24 cellular contexts compared by ENCODE assay signal in the genomic region with DNA sequence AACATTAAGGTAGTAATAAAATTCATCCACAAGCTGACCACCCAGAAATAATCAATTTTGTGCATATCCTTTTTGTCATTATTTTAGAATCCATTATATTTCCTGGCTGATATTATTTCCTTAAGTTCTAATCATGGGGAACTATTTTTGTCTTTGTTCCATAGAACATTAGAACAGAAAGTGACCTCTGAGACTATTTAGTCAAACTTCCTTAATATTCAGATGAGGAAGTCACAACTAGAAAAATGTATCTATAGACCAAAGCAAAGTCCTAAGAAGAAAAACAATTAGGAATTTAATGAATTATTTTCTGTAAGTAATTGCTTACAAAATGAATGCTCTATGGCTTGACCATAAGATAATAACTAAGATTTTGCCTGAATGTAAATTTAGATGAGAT.
"Had no signal": no experiment of that assay in that cellular context is flagged by ENCODE, and none has a peak within 500 bp of the region (broad histone marks: within the 10 kb centered on the region; RNA-seq: fewer than 3 reads in every experiment).

No MANE protein-coding gene starts in this region.

- H3K27ac ChIP-seq: breast epithelium, SJSA1 had no signal

- DNase-seq: activated B cell treated with CpG ODN at 0.5 μM for 24 hours; activated CD4-positive, alpha-beta T cell treated with anti-CD3 and anti-CD28 coated beads for 1 hour; activated CD4-positive, alpha-beta T cell treated with anti-CD3 and anti-CD28 coated beads, Interleukin-2, amount 10 ng/mL, durations not matched to agents 24 days and 14 days; activated CD4-positive, alpha-beta T cell treated with anti-CD3 and anti-CD28 coated beads, Interleukin-2, amount 50 U/mL, for 48 hours; activated CD8-positive, alpha-beta memory T cell treated with anti-CD3 and anti-CD28 coated beads, Interleukin-2, amount 10 ng/mL, durations not matched to agents 7 days and 5 days; activated effector memory CD4-positive, alpha-beta T cell treated with Interleukin-2 at 50 U/mL for 16 hours; activated naive CD4-positive, alpha-beta T cell; activated T-cell treated with anti-CD3 and anti-CD28 coated beads, Interleukin-2, amount 50 U/mL, for 24 hours; aorta; caudate nucleus; MG63; NCI-H1092; NCI-H1417; NCI-H1694; NCI-H2029; NCI-H2107; NCI-H2171 treated with DMSO at 0.1 percent for 48 hours; NCI-H345; NCI-H510A; NCI-H526 treated with DMSO at 0.1 percent for 48 hours; NCI-H82; NK-92 treated with Interleukin-12 subunit alpha and Interleukin-12 subunit beta, amount 100 ng/mL, for 24 hours had no signal

- H3K36me3 ChIP-seq: breast epithelium, MG63, SJSA1 had no signal

- H3K4me1 ChIP-seq: breast epithelium, SJSA1 had no signal

- H3K27me3 ChIP-seq: breast epithelium, MG63, SJSA1 had no signal

- H3K9me3 ChIP-seq: breast epithelium, MG63, SJSA1 had no signal

- H3K4me3 ChIP-seq: breast epithelium, MG63, SJSA1 had no signal
